ENCODE assay signal across 10 cellular contexts in the genomic region with DNA sequence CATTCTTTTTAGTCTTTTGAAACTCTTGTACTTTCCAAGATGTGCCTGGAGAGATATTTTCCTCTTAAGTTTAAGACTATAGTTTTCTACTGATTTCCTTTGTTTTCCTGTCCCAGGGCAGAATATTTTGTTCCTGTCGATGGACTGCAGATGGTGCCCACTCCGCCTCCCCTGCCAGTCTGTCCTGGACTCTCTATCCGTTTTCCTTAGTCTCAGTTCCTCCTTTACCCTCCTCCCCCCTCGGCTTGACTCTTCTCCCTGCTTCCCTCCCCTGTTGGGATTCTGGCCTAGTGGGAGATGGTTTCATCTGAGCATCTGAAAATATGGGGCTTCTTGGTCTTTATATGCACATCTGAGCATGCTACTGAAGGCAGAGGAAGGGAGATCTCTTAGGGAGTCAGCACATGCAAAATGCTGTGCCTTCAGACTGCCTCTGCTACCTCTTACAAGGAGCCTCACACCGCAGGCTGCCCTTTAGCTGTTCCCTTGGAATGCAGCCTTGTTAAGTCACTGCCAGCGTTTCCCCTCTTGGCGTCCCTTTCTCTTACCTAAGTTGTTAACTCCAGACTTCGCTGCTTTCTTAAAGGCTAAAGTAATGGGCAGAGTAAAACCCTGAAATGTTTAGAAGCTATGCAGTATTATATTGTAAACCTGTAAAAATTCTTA. TPM values are rescaled to one million over a fixed set of nuclear protein-coding genes. Genes with fewer than 3 reads are reported as not detected.
DNase-seq lines count a peak whose midpoint lies in the region; FAIRE-seq and TF ChIP-seq lines count a peak whose summit lies in the region.
"Had no signal": no experiment of that assay in that cellular context is flagged by ENCODE, and none has a peak within 500 bp of the region (broad histone marks: within the 10 kb centered on the region; RNA-seq: fewer than 3 reads in every experiment).

No MANE protein-coding gene starts in this region.

- no peaks in the 10 kb centered on the region for H3K36me3 Mint-ChIP-seq in nephron progenitor cell (ENCODE audit: low read depth)

- H3K27ac Mint-ChIP-seq in nephron progenitor cell: no peak overlapping the region

- no peaks in the 10 kb centered on the region for H3K27me3 ChIP-seq in small intestine (ENCODE audit: control insufficient read depth in 2 of 2, insufficient read depth in 2 of 2, low read length in 2 of 2)

- DNase-seq in AG09309 (ENCODE audit: low read depth) (peak; percentile 5), ecto neural progenitor cell (ENCODE audit: low spot score) (peak; percentile 63), nephron progenitor cell (peak; percentile 33), DMS79 treated with DMSO at 0.1 percent for 48 hours (lab: John Stamatoyannopoulos, UW) (no peak), small intestine (no peak), cerebellar nuclear complex (lab: John Stamatoyannopoulos, UW) (no peak), germinal center (ENCODE audit: low spot score) (no peak)
- DNase-seq: DND-41, glutamatergic neuron had no signal

- H3K9me3 Mint-ChIP-seq in nephron progenitor cell: no peaks in the 10 kb centered on the region

- no peak for FAIRE-seq in small intestine (lab: Jason Lieb, UNC)

- peaks cover 0 to 12% of the 10 kb centered on the region in 2 donors for H3K4me1 ChIP-seq in small intestine (ENCODE audit: control insufficient read depth in 2 of 2, insufficient read depth in 1 of 2, low read depth in 1 of 2, low read length in 1 of 2)

- 49 to 73% (median 70%) methylated on average over 8 of the region's 8 CpGs for WGBS in small intestine, 3 donors

- no peak overlapping the region for H3K27ac ChIP-seq in small intestine (ENCODE audit: low read depth in 1 of 2, low read length in 1 of 2)

- TF ChIP-seq EP300 in Ishikawa (IDR thresholded peaks at IDR 0.05; ENCODE audit: borderline replicate concordance): no peak

- H3K36me3 ChIP-seq in small intestine (ENCODE audit: control insufficient read depth in 2 of 2, insufficient read depth in 2 of 2, low read length in 2 of 2): no peaks in the 10 kb centered on the region

- no peaks in the 10 kb centered on the region for H3K9me3 ChIP-seq in small intestine (ENCODE audit: control insufficient read depth, low read depth)

- TF ChIP-seq CTCF in AG09309 (IDR thresholded peaks at IDR 0.05; ENCODE audit: control insufficient read depth, insufficient read depth, low read depth, low read length, missing control alignments): no peak
- TF ChIP-seq CTCF in nephron progenitor cell (IDR thresholded peaks at IDR 0.05): no peak

- peaks cover 25% of the 10 kb centered on the region for H3K27me3 Mint-ChIP-seq in nephron progenitor cell (ENCODE audit: low read depth, poor library complexity)

- H3K4me1 Mint-ChIP-seq in nephron progenitor cell: peaks cover 36% of the 10 kb centered on the region

- no peak overlapping the region for H3K4me3 ChIP-seq in AG09309 (ENCODE audit: control insufficient read depth, low read depth, low read length)
- no peak overlapping the region for H3K4me3 ChIP-seq in small intestine (ENCODE audit: low read depth in 1 of 2, low read length in 2 of 2)

- no peak overlapping the region for H3K4me3 Mint-ChIP-seq in nephron progenitor cell

- TF ChIP-seq RAD21 in Ishikawa (IDR thresholded peaks at IDR 0.05; ENCODE audit: low read depth): peak; percentile 14; the same call in 1 of the 2 replicates

TF ChIP-seq in Ishikawa, 13 proteins besides CTCF, POLR2A, EP300 and RAD21:
- TF ChIP-seq EGR1 (IDR thresholded peaks at IDR 0.05) (no peak), TEAD4 (IDR thresholded peaks at IDR 0.05) (peak; percentile 85), NFIC (IDR thresholded peaks at IDR 0.05) (0 out of 2 replicates have a peak, but pooled peaks have one; percentile 22)
- TF ChIP-seq, protein P1, sequence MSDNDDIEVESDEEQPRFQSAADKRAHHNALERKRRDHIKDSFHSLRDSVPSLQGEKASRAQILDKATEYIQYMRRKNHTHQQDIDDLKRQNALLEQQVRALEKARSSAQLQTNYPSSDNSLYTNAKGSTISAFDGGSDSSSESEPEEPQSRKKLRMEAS (IDR thresholded peaks at IDR 0.05): 0 out of 2 replicates have a peak, but pooled peaks have one; percentile 9

RNA-seq across cellular contexts. Expression of a gene that starts 49.6 kb away (rescaled TPM):
- 1 to 10 TPM; 2.7 to 7.4 (median 6.6) TPM for polyA plus RNA-seq in small intestine

Comparison
In these comparisons a context has a peak if more than half of its experiments do, and no peak if none do; other contexts are left out.
1. DNase-seq: peak in AG09309 (single experiment), ecto neural progenitor cell (single experiment) and nephron progenitor cell (single experiment); none in DMS79 treated with DMSO at 0.1 percent for 48 hours (single experiment), small intestine (single experiment), cerebellar nuclear complex (0 of 2) and germinal center (single experiment).